In genomic region chr3:4856564-4856963, GRCh38 we compare ENCODE assay signal across 18 cellular contexts.
A peak's percentile ranks its signal among the peaks of the same experiment; 100 is the strongest.
DNase-seq lines count a peak whose midpoint lies in the region; ATAC-seq, FAIRE-seq and TF ChIP-seq lines count a peak whose summit lies in the region.
"Had no signal": no experiment of that assay in that cellular context is flagged by ENCODE, and none has a peak within 500 bp of the region (broad histone marks: within the 10 kb centered on the region; RNA-seq: fewer than 3 reads in every experiment).

No MANE protein-coding gene starts in this region.

- peak overlapping the region; percentile 82 for H3K27ac Mint-ChIP-seq in activated CD8-positive, alpha-beta T cell treated with anti-CD3 and anti-CD28 coated beads for 36 hours
- H3K27ac Mint-ChIP-seq in activated CD8-positive, alpha-beta T cell treated with anti-CD3 and anti-CD28 coated beads, Interleukin-2, amount 10 ng/mL, durations not matched to agents 7 days and 5 days: no peak overlapping the region
- peak overlapping the region; percentile 18 for H3K27ac Mint-ChIP-seq in activated T-helper 1 cell treated with anti-CD3 and anti-CD28 coated beads, Interleukin-12 subunit alpha, Interleukin-12 subunit beta, Interleukin-2, Interleukin-4 antibody, amounts not matched to agents 30 ng/mL and 10 ng/mL and 1 ng/mL, durations not matched to agents 14 hours and 24 hours and 36 hours

- no peaks in the 10 kb centered on the region for H3K27me3 Mint-ChIP-seq in activated CD8-positive, alpha-beta T cell treated with anti-CD3 and anti-CD28 coated beads for 36 hours
- H3K27me3 Mint-ChIP-seq in activated CD8-positive, alpha-beta T cell treated with anti-CD3 and anti-CD28 coated beads, Interleukin-2, amount 10 ng/mL, durations not matched to agents 7 days and 5 days (ENCODE audit: low read depth): no peaks in the 10 kb centered on the region
- H3K27me3 Mint-ChIP-seq in activated T-helper 1 cell treated with anti-CD3 and anti-CD28 coated beads, Interleukin-12 subunit alpha, Interleukin-12 subunit beta, Interleukin-2, Interleukin-4 antibody, amounts not matched to agents 30 ng/mL and 10 ng/mL and 1 ng/mL, durations not matched to agents 14 hours and 24 hours and 36 hours (ENCODE audit: insufficient read depth): no peaks in the 10 kb centered on the region

- CTCF ChIA-PET in activated CD8-positive, alpha-beta T cell treated with anti-CD3 and anti-CD28 coated beads for 36 hours (lab: Charles Lee): no interaction called here
- CTCF ChIA-PET in activated CD8-positive, alpha-beta T cell treated with anti-CD3 and anti-CD28 coated beads, Interleukin-2, amount 10 ng/mL, durations not matched to agents 7 days and 5 days (lab: Charles Lee): no interaction called here
- CTCF ChIA-PET in GM10248 (lab: Yijun Ruan, JAX): no interaction called here

- intact Hi-C loops in activated CD8-positive, alpha-beta T cell treated with anti-CD3 and anti-CD28 coated beads for 36 hours (cut with micrococcal nuclease): no loop called here
- intact Hi-C loops in activated T-helper 1 cell treated with anti-CD3 and anti-CD28 coated beads, Interleukin-12 subunit alpha, Interleukin-12 subunit beta, Interleukin-2, Interleukin-4 antibody, amounts not matched to agents 30 ng/mL and 10 ng/mL and 1 ng/mL, durations not matched to agents 14 hours and 24 hours and 36 hours (cut with micrococcal nuclease): no loop called here

- in situ Hi-C loops in GM13977 (cut with MboI; ENCODE audit: low pct_unique_long_range_greater_than_20kb, low sequenced_read_pairs, unreplicated experiment): no loop called here

- H3K9me3 Mint-ChIP-seq in activated CD8-positive, alpha-beta T cell treated with anti-CD3 and anti-CD28 coated beads for 36 hours: peaks cover 26% of the 10 kb centered on the region
- peaks cover 34% of the 10 kb centered on the region for H3K9me3 Mint-ChIP-seq in activated CD8-positive, alpha-beta T cell treated with anti-CD3 and anti-CD28 coated beads, Interleukin-2, amount 10 ng/mL, durations not matched to agents 7 days and 5 days (ENCODE audit: insufficient read depth)
- H3K9me3 Mint-ChIP-seq in activated T-helper 1 cell treated with anti-CD3 and anti-CD28 coated beads, Interleukin-12 subunit alpha, Interleukin-12 subunit beta, Interleukin-2, Interleukin-4 antibody, amounts not matched to agents 30 ng/mL and 10 ng/mL and 1 ng/mL, durations not matched to agents 14 hours and 24 hours and 36 hours: peaks cover 33% of the 10 kb centered on the region

- no peak for ATAC-seq in activated CD8-positive, alpha-beta T cell treated with anti-CD3 and anti-CD28 coated beads for 36 hours
- ATAC-seq in activated CD8-positive, alpha-beta T cell treated with anti-CD3 and anti-CD28 coated beads, Interleukin-2, amount 10 ng/mL, durations not matched to agents 7 days and 5 days: no peak
- ATAC-seq: A549 had no signal

- FAIRE-seq in GM19239 (lab: Jason Lieb, UNC): peak; percentile 40
- FAIRE-seq: A549 had no signal

- POLR2A ChIA-PET in activated CD8-positive, alpha-beta T cell treated with anti-CD3 and anti-CD28 coated beads for 36 hours (lab: Charles Lee): no interaction called here
- POLR2A ChIA-PET in activated CD8-positive, alpha-beta T cell treated with anti-CD3 and anti-CD28 coated beads, Interleukin-2, amount 10 ng/mL, durations not matched to agents 7 days and 5 days (lab: Charles Lee): interaction anchor here (0.5 kb wide), 1 partner anchor 17 kb away, joined by 4 read pairs; no protein-coding TSS in a partner anchor
- POLR2A ChIA-PET in GM10248 (lab: Yijun Ruan, JAX): no interaction called here

- DNase-seq in activated CD8-positive, alpha-beta T cell treated with anti-CD3 and anti-CD28 coated beads for 36 hours: no peak
- no peak for DNase-seq in activated CD8-positive, alpha-beta T cell treated with anti-CD3 and anti-CD28 coated beads, Interleukin-2, amount 10 ng/mL, durations not matched to agents 7 days and 5 days
- DNase-seq in GM19239 (ENCODE audit: insufficient read length, low spot score) (no peak), fibroblast of villous mesenchyme (ENCODE audit: low read depth) (peak; percentile 16), GM10248 (ENCODE audit: extremely low spot score) (no peak), GM13977 (ENCODE audit: low spot score) (no peak)
- no peak for DNase-seq in activated T-helper 1 cell treated with anti-CD3 and anti-CD28 coated beads, Interleukin-12 subunit alpha, Interleukin-12 subunit beta, Interleukin-2, Interleukin-4 antibody, amounts not matched to agents 30 ng/mL and 10 ng/mL and 1 ng/mL, durations not matched to agents 14 hours and 24 hours and 36 hours (ENCODE audit: low spot score)
- DNase-seq in stimulated activated naive CD4-positive, alpha-beta T cell (lab: John Stamatoyannopoulos, UW): no peak
- DNase-seq: GF-D8; GOT3; MG63; NCI-H1105; NCI-H1694; NCI-H446; NCI-H69; NK-92 treated with Interleukin-12 subunit alpha and Interleukin-12 subunit beta, amount 100 ng/mL, for 24 hours; SHP77 treated with DMSO at 0.1 percent for 48 hours had no signal

- H3K4me3 ChIP-seq in fibroblast of villous mesenchyme (ENCODE audit: low read depth, low read length): no peak overlapping the region
- H3K4me3 ChIP-seq: A549, MG63 had no signal

- TF ChIP-seq CTCF in activated CD8-positive, alpha-beta T cell treated with anti-CD3 and anti-CD28 coated beads for 36 hours (IDR thresholded peaks at IDR 0.05): no peak
- TF ChIP-seq CTCF in fibroblast of villous mesenchyme (IDR thresholded peaks at IDR 0.05; ENCODE audit: insufficient read depth, low read depth, low read length) (no peak), GM10248 (IDR thresholded peaks at IDR 0.05; ENCODE audit: control extremely low read depth, extremely low read depth, low read depth, missing control alignments) (no peak), GM13977 (IDR thresholded peaks at IDR 0.05; ENCODE audit: extremely low read depth, insufficient read depth, missing control alignments) (no peak)

- H3K4me1 Mint-ChIP-seq in activated CD8-positive, alpha-beta T cell treated with anti-CD3 and anti-CD28 coated beads for 36 hours (ENCODE audit: low read depth): peaks cover 51% of the 10 kb centered on the region
- peaks cover 59% of the 10 kb centered on the region for H3K4me1 Mint-ChIP-seq in activated CD8-positive, alpha-beta T cell treated with anti-CD3 and anti-CD28 coated beads, Interleukin-2, amount 10 ng/mL, durations not matched to agents 7 days and 5 days (ENCODE audit: low read depth)
- H3K4me1 Mint-ChIP-seq in activated T-helper 1 cell treated with anti-CD3 and anti-CD28 coated beads, Interleukin-12 subunit alpha, Interleukin-12 subunit beta, Interleukin-2, Interleukin-4 antibody, amounts not matched to agents 30 ng/mL and 10 ng/mL and 1 ng/mL, durations not matched to agents 14 hours and 24 hours and 36 hours (ENCODE audit: low read depth): peaks cover 60% of the 10 kb centered on the region

- H3K4me3 Mint-ChIP-seq in activated CD8-positive, alpha-beta T cell treated with anti-CD3 and anti-CD28 coated beads for 36 hours: no peak overlapping the region
- H3K4me3 Mint-ChIP-seq in activated CD8-positive, alpha-beta T cell treated with anti-CD3 and anti-CD28 coated beads, Interleukin-2, amount 10 ng/mL, durations not matched to agents 7 days and 5 days: no peak overlapping the region
- H3K4me3 Mint-ChIP-seq in activated T-helper 1 cell treated with anti-CD3 and anti-CD28 coated beads, Interleukin-12 subunit alpha, Interleukin-12 subunit beta, Interleukin-2, Interleukin-4 antibody, amounts not matched to agents 30 ng/mL and 10 ng/mL and 1 ng/mL, durations not matched to agents 14 hours and 24 hours and 36 hours: no peak overlapping the region

- peaks cover 59% of the 10 kb centered on the region for H3K36me3 Mint-ChIP-seq in activated CD8-positive, alpha-beta T cell treated with anti-CD3 and anti-CD28 coated beads for 36 hours (ENCODE audit: low read depth)
- H3K36me3 Mint-ChIP-seq in activated CD8-positive, alpha-beta T cell treated with anti-CD3 and anti-CD28 coated beads, Interleukin-2, amount 10 ng/mL, durations not matched to agents 7 days and 5 days (ENCODE audit: low read depth): peaks cover 69% of the 10 kb centered on the region
- peaks cover 50% of the 10 kb centered on the region for H3K36me3 Mint-ChIP-seq in activated T-helper 1 cell treated with anti-CD3 and anti-CD28 coated beads, Interleukin-12 subunit alpha, Interleukin-12 subunit beta, Interleukin-2, Interleukin-4 antibody, amounts not matched to agents 30 ng/mL and 10 ng/mL and 1 ng/mL, durations not matched to agents 14 hours and 24 hours and 36 hours (ENCODE audit: low read depth)
